ENCODE assay signal across 26 cellular contexts in the genomic region with DNA sequence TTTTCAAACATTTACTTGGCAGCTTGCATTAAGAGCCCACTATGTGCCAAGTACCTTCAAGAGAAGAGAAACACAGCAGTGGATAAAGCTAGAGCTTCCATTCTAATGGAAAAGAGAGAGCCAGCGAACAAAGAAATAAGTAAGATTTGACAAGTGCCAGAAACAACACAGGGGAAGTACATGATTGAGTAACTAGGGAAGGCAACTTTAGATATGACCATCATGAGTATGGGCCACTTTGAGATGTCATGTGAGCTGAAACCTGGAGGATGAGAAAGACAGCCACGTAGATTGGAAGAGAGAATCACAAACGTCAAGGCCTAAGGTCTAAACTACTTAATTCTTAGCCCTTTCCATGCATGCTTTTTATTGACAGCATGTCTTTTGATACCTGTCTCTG.
DNase-seq lines count a peak whose midpoint lies in the region; ATAC-seq and TF ChIP-seq lines count a peak whose summit lies in the region.
"Had no signal": no experiment of that assay in that cellular context is flagged by ENCODE, and none has a peak within 500 bp of the region (broad histone marks: within the 10 kb centered on the region; RNA-seq: fewer than 3 reads in every experiment).

No MANE protein-coding gene starts in this region.

- no peak for TF ChIP-seq CTCF in spleen (IDR thresholded peaks at IDR 0.05 in 8 of 11, conservative IDR thresholded peaks at IDR 0.05 in 3 of 11)

- CTCF ChIA-PET in activated naive CD4-positive, alpha-beta T cell treated with anti-CD3 and anti-CD28 coated beads for 36 hours (lab: Charles Lee), result interaction anchor here (1.5 kb wide), 1 partner anchor 10 kb away, joined by 7 read pairs; no protein-coding TSS in a partner anchor

- no peak for DNase-seq in activated naive CD4-positive, alpha-beta T cell treated with anti-CD3 and anti-CD28 coated beads, Interleukin-2, amount 50 U/mL, for 72 hours (ENCODE audit: low spot score in 2 of 2)
- DNase-seq in activated naive CD4-positive, alpha-beta T cell treated with anti-CD3 and anti-CD28 coated beads for 36 hours, result no peak
- DNase-seq in T-helper 17 cell (no peak), iris pigment epithelial cell (ENCODE audit: low read depth) (peak; percentile 31), Kasumi-1 (lab: John Stamatoyannopoulos, UW) (no peak), DMS53 (lab: John Stamatoyannopoulos, UW) (no peak), spleen (no peak)
- DNase-seq: activated CD4-positive, alpha-beta T cell treated with anti-CD3 and anti-CD28 coated beads, Interleukin-2, amount 50 U/mL, for 1 hour; activated gamma-delta T cell treated with Interleukin-2 at 50 U/mL for 16 hours; activated T-cell treated with anti-CD3 and anti-CD28 coated beads, Interleukin-2, amount 50 U/mL, for 4 hours; adrenal gland; CD4-positive, CD25-positive, alpha-beta regulatory T cell; DND-41; erythroblast; H7; NCI-H446; NCI-H774; SHP77 treated with DMSO at 0.1 percent for 48 hours; stimulated activated CD4-positive, alpha-beta T cell treated with anti-CD3 and anti-CD28 coated beads, Interleukin-4, amount 100 ng/mL, for 4 hours; WERI-Rb-1 had no signal

- H3K4me1 ChIP-seq in spleen, result no peaks in the 10 kb centered on the region
- H3K4me1 ChIP-seq: adrenal gland, prostate gland had no signal

- WGBS in spleen, 5 donors, result 63 to 84% (median 65%) methylated on average over 3 of the region's 3 CpGs

- H3K27ac ChIP-seq in spleen, result no peak overlapping the region
- H3K27ac ChIP-seq: adrenal gland, prostate gland, WERI-Rb-1 had no signal

- H3K9me3 Mint-ChIP-seq in activated naive CD4-positive, alpha-beta T cell treated with anti-CD3 and anti-CD28 coated beads, Interleukin-2, amount 50 U/mL, for 72 hours, result peaks cover 0 to 6% of the 10 kb centered on the region in 2 donors
- no peaks in the 10 kb centered on the region for H3K9me3 Mint-ChIP-seq in activated naive CD4-positive, alpha-beta T cell treated with anti-CD3 and anti-CD28 coated beads for 36 hours
- H3K9me3 Mint-ChIP-seq: brain; T-helper 2 cell treated with Interferon-gamma antibody and Interleukin-4, amounts not matched to agents 5 μg/mL and 100 μg/mL, for 36 hours had no signal

- H3K4me3 Mint-ChIP-seq in activated naive CD4-positive, alpha-beta T cell treated with anti-CD3 and anti-CD28 coated beads for 36 hours, result no peak overlapping the region
- H3K4me3 Mint-ChIP-seq in T-helper 17 cell, result no peak overlapping the region
- H3K4me3 Mint-ChIP-seq: activated T-cell treated with anti-CD3 and anti-CD28 coated beads, Interleukin-2, amount 50 U/mL, for 4 hours; brain; CD4-positive, CD25-positive, alpha-beta regulatory T cell; dendritic cell treated with granulocyte-macrophage colony-stimulating factor and Interleukin-4, amounts not matched to agents 40 ng/mL and 50 ng/mL, for 4 days; T-helper 2 cell treated with Interferon-gamma antibody and Interleukin-4, amounts not matched to agents 5 μg/mL and 100 μg/mL, for 36 hours had no signal

- no peak for TF ChIP-seq POLR2A in spleen (IDR thresholded peaks at IDR 0.05)

- peaks cover 8 to 11% of the 10 kb centered on the region in 2 donors for H3K36me3 Mint-ChIP-seq in activated naive CD4-positive, alpha-beta T cell treated with anti-CD3 and anti-CD28 coated beads, Interleukin-2, amount 50 U/mL, for 72 hours
- H3K36me3 Mint-ChIP-seq in activated naive CD4-positive, alpha-beta T cell treated with anti-CD3 and anti-CD28 coated beads for 36 hours (ENCODE audit: low read depth), result peaks cover 22% of the 10 kb centered on the region
- peaks cover 11% of the 10 kb centered on the region for H3K36me3 Mint-ChIP-seq in T-helper 17 cell (ENCODE audit: low read depth)
- H3K36me3 Mint-ChIP-seq: brain had no signal

- H3K4me3 ChIP-seq in spleen, result no peak overlapping the region
- H3K4me3 ChIP-seq: adrenal gland, prostate gland had no signal

- peaks cover 0 to 64% (median 26%) of the 10 kb centered on the region in 6 donors for H3K36me3 ChIP-seq in spleen
- H3K36me3 ChIP-seq: prostate gland, WERI-Rb-1 had no signal

- H3K27ac Mint-ChIP-seq in activated naive CD4-positive, alpha-beta T cell treated with anti-CD3 and anti-CD28 coated beads, Interleukin-2, amount 50 U/mL, for 72 hours, result no peak overlapping the region
- no peak overlapping the region for H3K27ac Mint-ChIP-seq in activated naive CD4-positive, alpha-beta T cell treated with anti-CD3 and anti-CD28 coated beads for 36 hours
- H3K27ac Mint-ChIP-seq in T-helper 17 cell, result peak overlapping the region; percentile 37
- H3K27ac Mint-ChIP-seq: dendritic cell treated with granulocyte-macrophage colony-stimulating factor and Interleukin-4, amounts not matched to agents 40 ng/mL and 50 ng/mL, for 4 days; T-helper 2 cell treated with Interferon-gamma antibody and Interleukin-4, amounts not matched to agents 5 μg/mL and 100 μg/mL, for 36 hours had no signal

- H3K27me3 Mint-ChIP-seq in activated naive CD4-positive, alpha-beta T cell treated with anti-CD3 and anti-CD28 coated beads for 36 hours (ENCODE audit: low read depth), result no peaks in the 10 kb centered on the region
- H3K27me3 Mint-ChIP-seq in T-helper 17 cell, result no peaks in the 10 kb centered on the region
- H3K27me3 Mint-ChIP-seq: brain; CD4-positive, CD25-positive, alpha-beta regulatory T cell; dendritic cell treated with granulocyte-macrophage colony-stimulating factor and Interleukin-4, amounts not matched to agents 40 ng/mL and 50 ng/mL, for 4 days had no signal

- no peaks in the 10 kb centered on the region for H3K4me1 Mint-ChIP-seq in activated naive CD4-positive, alpha-beta T cell treated with anti-CD3 and anti-CD28 coated beads for 36 hours (ENCODE audit: low read depth)
- peaks cover 3% of the 10 kb centered on the region for H3K4me1 Mint-ChIP-seq in T-helper 17 cell
- H3K4me1 Mint-ChIP-seq: CD4-positive, CD25-positive, alpha-beta regulatory T cell had no signal

- peak; percentile 24 to 58 for ATAC-seq in activated naive CD4-positive, alpha-beta T cell treated with anti-CD3 and anti-CD28 coated beads, Interleukin-2, amount 50 U/mL, for 72 hours
- ATAC-seq in T-helper 17 cell, result no peak
- ATAC-seq in GM18498 (IDR thresholded peaks at IDR 0.05; ENCODE audit: unreplicated experiment), result no peak
- ATAC-seq: activated T-cell treated with anti-CD3 and anti-CD28 coated beads, Interleukin-2, amount 50 U/mL, for 4 hours; sciatic nerve had no signal

- H3K9me3 ChIP-seq in T-helper 17 cell (ENCODE audit: control insufficient read depth, low read length, poor library complexity, severe bottlenecking), result no peaks in the 10 kb centered on the region
- peaks cover 0 to 5% (median 0%) of the 10 kb centered on the region in 8 donors for H3K9me3 ChIP-seq in spleen
- H3K9me3 ChIP-seq: adrenal gland, prostate gland had no signal

- intact Hi-C loops in activated naive CD4-positive, alpha-beta T cell treated with anti-CD3 and anti-CD28 coated beads for 36 hours (cut with micrococcal nuclease), result no loop called here
- intact Hi-C loops in spleen (cut with DNase I; ENCODE audit: low total_unique reads), result no loop called here

- no peaks in the 10 kb centered on the region for H3K27me3 ChIP-seq in spleen (replicated peaks in 1 of 7)
- H3K27me3 ChIP-seq: adrenal gland had no signal

Comparison
In these comparisons a context has a peak if more than half of its experiments do, and no peak if none do; other contexts are left out.
1. ATAC-seq: peak in activated naive CD4-positive, alpha-beta T cell treated with anti-CD3 and anti-CD28 coated beads, Interleukin-2, amount 50 U/mL, for 72 hours (2 of 2); none in T-helper 17 cell (single experiment) and GM18498 (single experiment).